In the genomic region with DNA sequence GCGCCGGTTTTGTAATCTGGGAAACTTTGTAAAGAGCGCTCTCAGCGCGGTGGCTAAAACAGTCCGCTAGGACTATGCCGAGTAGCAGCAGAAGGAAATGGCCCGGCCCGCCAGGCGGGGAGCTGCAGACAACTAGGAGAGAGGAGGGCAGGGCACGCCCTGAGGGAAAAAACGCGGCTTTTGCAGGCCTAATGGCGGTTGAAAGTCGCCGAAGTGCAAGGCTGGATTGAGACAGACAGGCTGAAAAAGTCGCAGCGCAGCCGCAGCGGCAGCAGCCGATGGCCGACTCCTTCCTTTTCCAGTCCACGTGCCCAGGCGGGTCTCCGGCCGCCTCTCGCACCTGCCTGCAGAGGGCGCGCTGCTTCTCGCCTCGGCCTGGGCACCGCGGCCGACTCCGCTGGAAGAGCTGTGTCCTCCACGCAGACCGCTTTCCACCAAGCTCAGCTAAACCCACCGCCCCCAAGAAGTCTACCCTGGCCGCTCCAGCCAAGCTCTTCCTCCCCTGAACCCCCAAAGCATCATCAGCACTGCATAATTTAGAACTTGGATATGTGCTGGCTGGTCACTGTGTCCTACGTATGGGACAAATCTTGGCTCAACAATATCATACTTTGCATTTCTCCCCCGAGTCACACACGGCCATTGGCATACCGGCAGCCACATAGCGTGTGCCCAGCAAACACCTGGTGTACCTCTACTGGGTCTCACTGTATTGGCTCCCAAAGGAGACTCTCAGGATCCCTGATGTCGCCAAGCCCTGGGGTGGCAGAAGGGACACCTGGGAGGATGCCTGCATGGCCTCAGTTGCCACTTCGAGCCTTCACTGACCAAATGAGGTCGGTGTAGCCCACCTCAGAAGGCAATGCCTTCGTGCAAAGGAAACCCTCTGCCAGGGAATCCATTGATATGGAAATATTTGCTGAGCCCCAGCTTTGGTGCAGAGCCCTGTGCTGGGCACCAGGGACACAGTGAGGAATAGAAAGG, we compare ENCODE assay signal across 1 cellular context.
TF ChIP-seq lines count a peak whose summit lies in the region.

No MANE protein-coding gene starts in this region.

TF ChIP-seq in GM12878, 131 proteins besides CTCF, POLR2A, EP300 and RAD21 (continued from another document and continues in another):
- TF ChIP-seq, protein P1, sequence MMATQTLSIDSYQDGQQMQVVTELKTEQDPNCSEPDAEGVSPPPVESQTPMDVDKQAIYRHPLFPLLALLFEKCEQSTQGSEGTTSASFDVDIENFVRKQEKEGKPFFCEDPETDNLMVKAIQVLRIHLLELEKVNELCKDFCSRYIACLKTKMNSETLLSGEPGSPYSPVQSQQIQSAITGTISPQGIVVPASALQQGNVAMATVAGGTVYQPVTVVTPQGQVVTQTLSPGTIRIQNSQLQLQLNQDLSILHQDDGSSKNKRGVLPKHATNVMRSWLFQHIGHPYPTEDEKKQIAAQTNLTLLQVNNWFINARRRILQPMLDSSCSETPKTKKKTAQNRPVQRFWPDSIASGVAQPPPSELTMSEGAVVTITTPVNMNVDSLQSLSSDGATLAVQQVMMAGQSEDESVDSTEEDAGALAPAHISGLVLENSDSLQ (IDR thresholded peaks at IDR 0.05) = peak; percentile 41; the same call in 1 of the 2 replicates
- no peak for TF ChIP-seq CHD4 (IDR thresholded peaks at IDR 0.05)
- TF ChIP-seq FOXK2 (IDR thresholded peaks at IDR 0.05) = no peak
- peak; percentile 59 for TF ChIP-seq USF1 (IDR thresholded peaks at IDR 0.05; ENCODE audit: borderline replicate concordance, extremely low read length, insufficient read depth, low read depth, low read length)
- no peak for TF ChIP-seq SPI1 (IDR thresholded peaks at IDR 0.05; ENCODE audit: borderline replicate concordance, insufficient read depth, low read depth, low read length)
- no peak for TF ChIP-seq GATAD2B (conservative IDR thresholded peaks at IDR 0.05; ENCODE audit: low read depth)
- no peak for TF ChIP-seq SUPT20H (IDR thresholded peaks at IDR 0.05; ENCODE audit: borderline replicate concordance, control insufficient read depth, low read depth, low read length)
- no peak for TF ChIP-seq FOXM1 (IDR thresholded peaks at IDR 0.05; ENCODE audit: low read depth, low read length)
- TF ChIP-seq, protein P2, sequence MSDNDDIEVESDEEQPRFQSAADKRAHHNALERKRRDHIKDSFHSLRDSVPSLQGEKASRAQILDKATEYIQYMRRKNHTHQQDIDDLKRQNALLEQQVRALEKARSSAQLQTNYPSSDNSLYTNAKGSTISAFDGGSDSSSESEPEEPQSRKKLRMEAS (IDR thresholded peaks at IDR 0.05; ENCODE audit: low read depth, low read length) = peak; percentile 72; the same call in 1 of the 2 replicates
- TF ChIP-seq HDAC6 (IDR thresholded peaks at IDR 0.05; ENCODE audit: unreplicated experiment) = no peak
- TF ChIP-seq, protein P3, sequence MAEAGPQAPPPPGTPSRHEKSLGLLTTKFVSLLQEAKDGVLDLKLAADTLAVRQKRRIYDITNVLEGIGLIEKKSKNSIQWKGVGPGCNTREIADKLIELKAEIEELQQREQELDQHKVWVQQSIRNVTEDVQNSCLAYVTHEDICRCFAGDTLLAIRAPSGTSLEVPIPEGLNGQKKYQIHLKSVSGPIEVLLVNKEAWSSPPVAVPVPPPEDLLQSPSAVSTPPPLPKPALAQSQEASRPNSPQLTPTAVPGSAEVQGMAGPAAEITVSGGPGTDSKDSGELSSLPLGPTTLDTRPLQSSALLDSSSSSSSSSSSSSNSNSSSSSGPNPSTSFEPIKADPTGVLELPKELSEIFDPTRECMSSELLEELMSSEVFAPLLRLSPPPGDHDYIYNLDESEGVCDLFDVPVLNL (IDR thresholded peaks at IDR 0.05; ENCODE audit: low read depth, low read length) = no peak
- TF ChIP-seq SUZ12 (IDR thresholded peaks at IDR 0.05; ENCODE audit: unreplicated experiment) = no peak
- no peak for TF ChIP-seq PAX8 (IDR thresholded peaks at IDR 0.05)
- no peak for TF ChIP-seq HDGF (IDR thresholded peaks at IDR 0.05)
- TF ChIP-seq, protein P4, sequence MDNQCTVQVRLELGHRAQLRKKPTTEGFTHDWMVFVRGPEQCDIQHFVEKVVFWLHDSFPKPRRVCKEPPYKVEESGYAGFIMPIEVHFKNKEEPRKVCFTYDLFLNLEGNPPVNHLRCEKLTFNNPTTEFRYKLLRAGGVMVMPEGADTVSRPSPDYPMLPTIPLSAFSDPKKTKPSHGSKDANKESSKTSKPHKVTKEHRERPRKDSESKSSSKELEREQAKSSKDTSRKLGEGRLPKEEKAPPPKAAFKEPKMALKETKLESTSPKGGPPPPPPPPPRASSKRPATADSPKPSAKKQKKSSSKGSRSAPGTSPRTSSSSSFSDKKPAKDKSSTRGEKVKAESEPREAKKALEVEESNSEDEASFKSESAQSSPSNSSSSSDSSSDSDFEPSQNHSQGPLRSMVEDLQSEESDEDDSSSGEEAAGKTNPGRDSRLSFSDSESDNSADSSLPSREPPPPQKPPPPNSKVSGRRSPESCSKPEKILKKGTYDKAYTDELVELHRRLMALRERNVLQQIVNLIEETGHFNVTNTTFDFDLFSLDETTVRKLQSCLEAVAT (IDR thresholded peaks at IDR 0.05) = 0 out of 2 replicates have a peak, but pooled peaks have one; percentile 30
- TF ChIP-seq, protein P5, sequence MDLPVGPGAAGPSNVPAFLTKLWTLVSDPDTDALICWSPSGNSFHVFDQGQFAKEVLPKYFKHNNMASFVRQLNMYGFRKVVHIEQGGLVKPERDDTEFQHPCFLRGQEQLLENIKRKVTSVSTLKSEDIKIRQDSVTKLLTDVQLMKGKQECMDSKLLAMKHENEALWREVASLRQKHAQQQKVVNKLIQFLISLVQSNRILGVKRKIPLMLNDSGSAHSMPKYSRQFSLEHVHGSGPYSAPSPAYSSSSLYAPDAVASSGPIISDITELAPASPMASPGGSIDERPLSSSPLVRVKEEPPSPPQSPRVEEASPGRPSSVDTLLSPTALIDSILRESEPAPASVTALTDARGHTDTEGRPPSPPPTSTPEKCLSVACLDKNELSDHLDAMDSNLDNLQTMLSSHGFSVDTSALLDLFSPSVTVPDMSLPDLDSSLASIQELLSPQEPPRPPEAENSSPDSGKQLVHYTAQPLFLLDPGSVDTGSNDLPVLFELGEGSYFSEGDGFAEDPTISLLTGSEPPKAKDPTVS (IDR thresholded peaks at IDR 0.05; ENCODE audit: low read depth, low read length) = no peak
- TF ChIP-seq CBX3 (IDR thresholded peaks at IDR 0.05; ENCODE audit: borderline replicate concordance, low read depth) = no peak
- no peak for TF ChIP-seq ZZZ3 (IDR thresholded peaks at IDR 0.05; ENCODE audit: control insufficient read depth, insufficient read length, low read depth)
- TF ChIP-seq, protein P6, sequence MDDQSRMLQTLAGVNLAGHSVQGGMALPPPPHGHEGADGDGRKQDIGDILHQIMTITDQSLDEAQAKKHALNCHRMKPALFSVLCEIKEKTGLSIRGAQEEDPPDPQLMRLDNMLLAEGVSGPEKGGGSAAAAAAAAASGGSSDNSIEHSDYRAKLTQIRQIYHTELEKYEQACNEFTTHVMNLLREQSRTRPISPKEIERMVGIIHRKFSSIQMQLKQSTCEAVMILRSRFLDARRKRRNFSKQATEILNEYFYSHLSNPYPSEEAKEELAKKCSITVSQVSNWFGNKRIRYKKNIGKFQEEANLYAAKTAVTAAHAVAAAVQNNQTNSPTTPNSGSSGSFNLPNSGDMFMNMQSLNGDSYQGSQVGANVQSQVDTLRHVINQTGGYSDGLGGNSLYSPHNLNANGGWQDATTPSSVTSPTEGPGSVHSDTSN (IDR thresholded peaks at IDR 0.05; ENCODE audit: insufficient replicate concordance, low read depth, low read length) = no peak
- TF ChIP-seq SMC3 (IDR thresholded peaks at IDR 0.05; ENCODE audit: borderline replicate concordance, low read length) = no peak
- no peak for TF ChIP-seq ZBTB40 (IDR thresholded peaks at IDR 0.05; ENCODE audit: borderline replicate concordance)
- no peak for TF ChIP-seq BCL3 (IDR thresholded peaks at IDR 0.05; ENCODE audit: borderline replicate concordance, insufficient read depth, low read depth, low read length, poor library complexity, severe bottlenecking)
- no peak for TF ChIP-seq MEF2A (IDR thresholded peaks at IDR 0.05; ENCODE audit: insufficient read depth, low read depth, low read length)
- TF ChIP-seq, protein P7, sequence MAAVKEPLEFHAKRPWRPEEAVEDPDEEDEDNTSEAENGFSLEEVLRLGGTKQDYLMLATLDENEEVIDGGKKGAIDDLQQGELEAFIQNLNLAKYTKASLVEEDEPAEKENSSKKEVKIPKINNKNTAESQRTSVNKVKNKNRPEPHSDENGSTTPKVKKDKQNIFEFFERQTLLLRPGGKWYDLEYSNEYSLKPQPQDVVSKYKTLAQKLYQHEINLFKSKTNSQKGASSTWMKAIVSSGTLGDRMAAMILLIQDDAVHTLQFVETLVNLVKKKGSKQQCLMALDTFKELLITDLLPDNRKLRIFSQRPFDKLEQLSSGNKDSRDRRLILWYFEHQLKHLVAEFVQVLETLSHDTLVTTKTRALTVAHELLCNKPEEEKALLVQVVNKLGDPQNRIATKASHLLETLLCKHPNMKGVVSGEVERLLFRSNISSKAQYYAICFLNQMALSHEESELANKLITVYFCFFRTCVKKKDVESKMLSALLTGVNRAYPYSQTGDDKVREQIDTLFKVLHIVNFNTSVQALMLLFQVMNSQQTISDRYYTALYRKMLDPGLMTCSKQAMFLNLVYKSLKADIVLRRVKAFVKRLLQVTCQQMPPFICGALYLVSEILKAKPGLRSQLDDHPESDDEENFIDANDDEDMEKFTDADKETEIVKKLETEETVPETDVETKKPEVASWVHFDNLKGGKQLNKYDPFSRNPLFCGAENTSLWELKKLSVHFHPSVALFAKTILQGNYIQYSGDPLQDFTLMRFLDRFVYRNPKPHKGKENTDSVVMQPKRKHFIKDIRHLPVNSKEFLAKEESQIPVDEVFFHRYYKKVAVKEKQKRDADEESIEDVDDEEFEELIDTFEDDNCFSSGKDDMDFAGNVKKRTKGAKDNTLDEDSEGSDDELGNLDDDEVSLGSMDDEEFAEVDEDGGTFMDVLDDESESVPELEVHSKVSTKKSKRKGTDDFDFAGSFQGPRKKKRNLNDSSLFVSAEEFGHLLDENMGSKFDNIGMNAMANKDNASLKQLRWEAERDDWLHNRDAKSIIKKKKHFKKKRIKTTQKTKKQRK (IDR thresholded peaks at IDR 0.05; ENCODE audit: low read depth, low read length) = no peak
- TF ChIP-seq BHLHE40 (IDR thresholded peaks at IDR 0.05; ENCODE audit: borderline replicate concordance in 1 of 2, low read depth in 2 of 2, low read length in 1 of 2) = peak; percentile 71 to 90; a peak in 3 of 4 replicates
- no peak for TF ChIP-seq SMAD5 (IDR thresholded peaks at IDR 0.05; ENCODE audit: low read depth)
- TF ChIP-seq ATF2 (IDR thresholded peaks at IDR 0.05; ENCODE audit: low read length) = no peak
- no peak for TF ChIP-seq TARDBP (IDR thresholded peaks at IDR 0.05; ENCODE audit: borderline replicate concordance)
- no peak for TF ChIP-seq EGR1 (IDR thresholded peaks at IDR 0.05; ENCODE audit: borderline replicate concordance in 1 of 2, low read depth in 2 of 2, low read length in 2 of 2)
- no peak for TF ChIP-seq ATF7 (IDR thresholded peaks at IDR 0.05; ENCODE audit: low read depth)
- no peak for TF ChIP-seq ZNF24 (IDR thresholded peaks at IDR 0.05)
- no peak for TF ChIP-seq EZH2 (IDR thresholded peaks at IDR 0.05; ENCODE audit: borderline replicate concordance, control insufficient read depth, low read depth, low read length)
- TF ChIP-seq ZNF207 (IDR thresholded peaks at IDR 0.05; ENCODE audit: borderline replicate concordance) = no peak
- TF ChIP-seq JUND (IDR thresholded peaks at IDR 0.05; ENCODE audit: low read depth, low read length) = no peak
- TF ChIP-seq NFXL1 (IDR thresholded peaks at IDR 0.05; ENCODE audit: borderline replicate concordance) = no peak
- TF ChIP-seq SIN3A (IDR thresholded peaks at IDR 0.05; ENCODE audit: low read depth, low read length) = no peak
